In the genomic region with DNA sequence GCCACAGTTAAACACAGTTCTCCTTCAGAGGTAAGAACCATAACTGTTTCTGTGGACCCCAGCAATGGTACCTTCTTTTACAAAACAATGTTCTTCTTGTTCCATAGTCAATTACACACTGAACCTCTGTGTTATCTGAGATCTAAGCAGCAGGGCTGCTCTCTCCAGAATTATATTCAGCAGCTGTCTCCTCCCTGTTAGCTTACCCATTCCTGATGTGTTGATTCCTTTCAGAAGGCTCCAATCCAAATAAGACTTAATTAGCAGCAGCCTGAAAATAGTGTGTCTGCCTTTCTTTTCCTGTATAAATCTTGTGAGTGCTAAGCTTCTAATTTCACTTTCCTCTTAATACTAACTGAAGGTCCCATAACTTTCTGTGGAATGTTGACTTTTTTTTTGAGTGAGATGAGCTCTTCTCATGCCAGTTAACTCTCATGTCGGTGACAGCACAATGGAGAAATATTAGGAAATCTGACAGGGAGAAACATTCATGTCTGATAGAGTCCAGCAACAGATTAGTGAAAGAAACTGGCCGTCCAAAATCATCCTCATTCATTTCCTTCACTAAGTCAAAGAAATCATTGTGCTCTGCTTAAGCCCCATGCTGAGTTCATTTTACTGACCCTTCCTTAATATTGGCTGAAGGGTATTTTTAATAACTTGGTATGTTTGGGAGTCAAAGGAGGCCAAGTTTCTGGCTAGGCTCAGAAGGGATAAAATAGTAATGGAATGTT, we compare ENCODE assay signal across 18 cellular contexts.
DNase-seq lines count a peak whose midpoint lies in the region; ATAC-seq and TF ChIP-seq lines count a peak whose summit lies in the region.
"Had no signal": no experiment of that assay in that cellular context is flagged by ENCODE, and none has a peak within 500 bp of the region (broad histone marks: within the 10 kb centered on the region; RNA-seq: fewer than 3 reads in every experiment).

No MANE protein-coding gene starts in this region.

- H3K36me3 Mint-ChIP-seq in activated naive CD4-positive, alpha-beta T cell treated with anti-CD3 and anti-CD28 coated beads for 36 hours (ENCODE audit: low read depth): no peaks in the 10 kb centered on the region
- H3K36me3 Mint-ChIP-seq: natural killer cell had no signal

- TF ChIP-seq CTCF in coronary artery (IDR thresholded peaks at IDR 0.05) (no peak), retinal pigment epithelial cell (conservative IDR thresholded peaks at IDR 0.05; ENCODE audit: low read depth, low read length) (no peak)

- H3K27me3 ChIP-seq in layer of hippocampus (ENCODE audit: control insufficient read depth, insufficient read depth, low read length): no peaks in the 10 kb centered on the region
- H3K27me3 ChIP-seq: body of pancreas had no signal

- CTCF ChIA-PET in activated naive CD4-positive, alpha-beta T cell treated with anti-CD3 and anti-CD28 coated beads for 36 hours (lab: Charles Lee): no interaction called here

- H3K9me3 Mint-ChIP-seq in activated naive CD4-positive, alpha-beta T cell treated with anti-CD3 and anti-CD28 coated beads for 36 hours: peaks cover 2% of the 10 kb centered on the region
- H3K9me3 Mint-ChIP-seq: natural killer cell had no signal

- ATAC-seq in HG02610 (IDR thresholded peaks at IDR 0.05; ENCODE audit: unreplicated experiment): no peak
- ATAC-seq: activated T-cell treated with anti-CD3 and anti-CD28 coated beads, Interleukin-2, amount 50 U/mL, for 72 hours; body of pancreas; natural killer cell; PC-3 had no signal

- H3K27me3 Mint-ChIP-seq in activated naive CD4-positive, alpha-beta T cell treated with anti-CD3 and anti-CD28 coated beads for 36 hours (ENCODE audit: low read depth): no peaks in the 10 kb centered on the region
- H3K27me3 Mint-ChIP-seq: B cell had no signal

- H3K4me3 Mint-ChIP-seq in activated naive CD4-positive, alpha-beta T cell treated with anti-CD3 and anti-CD28 coated beads for 36 hours: no peak overlapping the region
- H3K4me3 Mint-ChIP-seq: activated T-cell treated with anti-CD3 and anti-CD28 coated beads, Interleukin-2, amount 50 U/mL, for 72 hours; B cell; natural killer cell had no signal

- intact Hi-C loops in activated naive CD4-positive, alpha-beta T cell treated with anti-CD3 and anti-CD28 coated beads for 36 hours (cut with micrococcal nuclease): no loop called here

- H3K27ac ChIP-seq in coronary artery: peak overlapping the region; percentile 80 to 93
- peak overlapping the region; percentile 56 for H3K27ac ChIP-seq in layer of hippocampus (ENCODE audit: low read depth, low read length)
- H3K27ac ChIP-seq: body of pancreas had no signal

- no peak overlapping the region for H3K4me3 ChIP-seq in coronary artery
- no peak overlapping the region for H3K4me3 ChIP-seq in retinal pigment epithelial cell (ENCODE audit: low read length)
- H3K4me3 ChIP-seq: body of pancreas had no signal

- H3K27ac Mint-ChIP-seq in activated naive CD4-positive, alpha-beta T cell treated with anti-CD3 and anti-CD28 coated beads for 36 hours: no peak overlapping the region
- H3K27ac Mint-ChIP-seq: activated T-cell treated with anti-CD3 and anti-CD28 coated beads, Interleukin-2, amount 50 U/mL, for 72 hours; B cell; natural killer cell had no signal

- H3K4me1 Mint-ChIP-seq in activated naive CD4-positive, alpha-beta T cell treated with anti-CD3 and anti-CD28 coated beads for 36 hours (ENCODE audit: low read depth): no peaks in the 10 kb centered on the region
- H3K4me1 Mint-ChIP-seq: B cell had no signal

- DNase-seq in GM03348 (ENCODE audit: low spot score) (peak; percentile 28), coronary artery (ENCODE audit: low spot score) (no peak), retinal pigment epithelial cell (ENCODE audit: low read depth) (peak; percentile 42), SW 1271 (lab: John Stamatoyannopoulos, UW) (no peak), GOT3 (lab: John Stamatoyannopoulos, UW) (no peak)
- DNase-seq in activated naive CD4-positive, alpha-beta T cell treated with anti-CD3 and anti-CD28 coated beads for 36 hours: no peak
- DNase-seq: activated CD4-positive, alpha-beta T cell treated with anti-CD3 and anti-CD28 coated beads for 48 hours; activated T-cell treated with anti-CD3 and anti-CD28 coated beads, Interleukin-2, amount 50 U/mL, for 72 hours; body of pancreas; DND-41; H7; natural killer cell; NCI-H1048; PC-3; stimulated activated CD4-positive, alpha-beta T cell treated with anti-CD3 and anti-CD28 coated beads, Interleukin-1b, Interleukin-23, amount 100 ng/mL, for 48 hours had no signal

Comparison
In these comparisons a context has a peak if more than half of its experiments do, and no peak if none do; other contexts are left out.
1. DNase-seq: peak in GM03348 (single experiment) and retinal pigment epithelial cell (single experiment); none in coronary artery (single experiment), SW 1271 (0 of 2), activated naive CD4-positive, alpha-beta T cell treated with anti-CD3 and anti-CD28 coated beads for 36 hours (single experiment) and GOT3 (single experiment).